1 cellular context compared by ENCODE assay signal in genomic region chr7:25862254-25862992, GRCh38.
TF ChIP-seq lines count a peak whose summit lies in the region.

No MANE protein-coding gene starts in this region.

TF ChIP-seq in HEK293, 187 proteins besides CTCF, POLR2A, EP300 and RAD21 (continued from another document):
- TF ChIP-seq TSHZ1 (tag by site-specific recombination; IDR thresholded peaks at IDR 0.05; ENCODE audit: borderline replicate concordance) (no peak), ZFHX2 (tag by site-specific recombination; conservative IDR thresholded peaks at IDR 0.05) (peak; percentile 91), PATZ1 (tag by site-specific recombination; IDR thresholded peaks at IDR 0.05) (peak; percentile 45; the same call in 1 of the 2 replicates), GLIS1 (tag by site-specific recombination; IDR thresholded peaks at IDR 0.05) (peak; percentile 85), ZSCAN16 (tag by site-specific recombination; IDR thresholded peaks at IDR 0.05) (no peak), ZBTB20 (tag by site-specific recombination; IDR thresholded peaks at IDR 0.05) (no peak), ZNF530 (tag by site-specific recombination; IDR thresholded peaks at IDR 0.05; ENCODE audit: low read depth) (no peak), ZNF335 (tag by site-specific recombination; conservative IDR thresholded peaks at IDR 0.05) (no peak; the same call in 1 of the 2 replicates), ZNF521 (tag by site-specific recombination; IDR thresholded peaks at IDR 0.05) (no peak), ZNF629 (tag by site-specific recombination; IDR thresholded peaks at IDR 0.05) (peak; percentile 91), EGR2 (tag by site-specific recombination; IDR thresholded peaks at IDR 0.05; ENCODE audit: low read depth) (peak; percentile 91), SP7 (tag by site-specific recombination; IDR thresholded peaks at IDR 0.05) (0 out of 2 replicates have a peak, but pooled peaks have one; percentile 11), GLI2 (tag by site-specific recombination; IDR thresholded peaks at IDR 0.05; ENCODE audit: borderline replicate concordance, low read depth) (no peak), ZNF140 (tag by site-specific recombination; IDR thresholded peaks at IDR 0.05) (no peak), ZNF114 (tag by site-specific recombination; IDR thresholded peaks at IDR 0.05) (no peak), BCL6B (tag by site-specific recombination; IDR thresholded peaks at IDR 0.05) (no peak), ZNF223 (tag by site-specific recombination; IDR thresholded peaks at IDR 0.05) (no peak), ZNF426 (tag by site-specific recombination; IDR thresholded peaks at IDR 0.05) (no peak), ZNF394 (tag by site-specific recombination; IDR thresholded peaks at IDR 0.05; ENCODE audit: borderline replicate concordance) (no peak), ZNF777 (tag by site-specific recombination; IDR thresholded peaks at IDR 0.05; ENCODE audit: borderline replicate concordance) (no peak), KLF7 (tag by site-specific recombination; IDR thresholded peaks at IDR 0.05; ENCODE audit: borderline replicate concordance) (no peak), MEIS1 (CRISPR knock-in tag; IDR thresholded peaks at IDR 0.05; ENCODE audit: borderline replicate concordance) (no peak), ZNF157 (tag by site-specific recombination; IDR thresholded peaks at IDR 0.05) (no peak), ZNF366 (tag by site-specific recombination; conservative IDR thresholded peaks at IDR 0.05) (no peak), ZNF791 (tag by site-specific recombination; IDR thresholded peaks at IDR 0.05) (no peak), ZBTB26 (tag by site-specific recombination; optimal IDR thresholded peaks at IDR 0.05) (peak; percentile 40), ZNF664 (tag by site-specific recombination; IDR thresholded peaks at IDR 0.05) (no peak), SCRT1 (tag by site-specific recombination; IDR thresholded peaks at IDR 0.05; ENCODE audit: borderline replicate concordance) (no peak), KLF8 (tag by site-specific recombination; IDR thresholded peaks at IDR 0.05) (peak; percentile 71), MYNN (tag by site-specific recombination; IDR thresholded peaks at IDR 0.05; ENCODE audit: borderline replicate concordance) (no peak), ZNF510 (tag by site-specific recombination; IDR thresholded peaks at IDR 0.05; ENCODE audit: insufficient replicate concordance) (no peak)
- TF ChIP-seq, protein P1, sequence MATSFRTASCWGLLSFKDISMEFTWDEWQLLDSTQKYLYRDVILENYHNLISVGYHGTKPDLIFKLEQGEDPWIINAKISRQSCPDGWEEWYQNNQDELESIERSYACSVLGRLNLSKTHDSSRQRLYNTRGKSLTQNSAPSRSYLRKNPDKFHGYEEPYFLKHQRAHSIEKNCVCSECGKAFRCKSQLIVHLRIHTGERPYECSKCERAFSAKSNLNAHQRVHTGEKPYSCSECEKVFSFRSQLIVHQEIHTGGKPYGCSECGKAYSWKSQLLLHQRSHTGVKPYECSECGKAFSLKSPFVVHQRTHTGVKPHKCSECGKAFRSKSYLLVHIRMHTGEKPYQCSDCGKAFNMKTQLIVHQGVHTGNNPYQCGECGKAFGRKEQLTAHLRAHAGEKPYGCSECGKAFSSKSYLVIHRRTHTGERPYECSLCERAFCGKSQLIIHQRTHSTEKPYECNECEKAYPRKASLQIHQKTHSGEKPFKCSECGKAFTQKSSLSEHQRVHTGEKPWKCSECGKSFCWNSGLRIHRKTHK (tag by site-specific recombination; IDR thresholded peaks at IDR 0.05), result no peak
- TF ChIP-seq, protein P2, sequence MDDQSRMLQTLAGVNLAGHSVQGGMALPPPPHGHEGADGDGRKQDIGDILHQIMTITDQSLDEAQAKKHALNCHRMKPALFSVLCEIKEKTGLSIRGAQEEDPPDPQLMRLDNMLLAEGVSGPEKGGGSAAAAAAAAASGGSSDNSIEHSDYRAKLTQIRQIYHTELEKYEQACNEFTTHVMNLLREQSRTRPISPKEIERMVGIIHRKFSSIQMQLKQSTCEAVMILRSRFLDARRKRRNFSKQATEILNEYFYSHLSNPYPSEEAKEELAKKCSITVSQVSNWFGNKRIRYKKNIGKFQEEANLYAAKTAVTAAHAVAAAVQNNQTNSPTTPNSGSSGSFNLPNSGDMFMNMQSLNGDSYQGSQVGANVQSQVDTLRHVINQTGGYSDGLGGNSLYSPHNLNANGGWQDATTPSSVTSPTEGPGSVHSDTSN (CRISPR knock-in tag; IDR thresholded peaks at IDR 0.05), result no peak
- TF ChIP-seq, protein P3, sequence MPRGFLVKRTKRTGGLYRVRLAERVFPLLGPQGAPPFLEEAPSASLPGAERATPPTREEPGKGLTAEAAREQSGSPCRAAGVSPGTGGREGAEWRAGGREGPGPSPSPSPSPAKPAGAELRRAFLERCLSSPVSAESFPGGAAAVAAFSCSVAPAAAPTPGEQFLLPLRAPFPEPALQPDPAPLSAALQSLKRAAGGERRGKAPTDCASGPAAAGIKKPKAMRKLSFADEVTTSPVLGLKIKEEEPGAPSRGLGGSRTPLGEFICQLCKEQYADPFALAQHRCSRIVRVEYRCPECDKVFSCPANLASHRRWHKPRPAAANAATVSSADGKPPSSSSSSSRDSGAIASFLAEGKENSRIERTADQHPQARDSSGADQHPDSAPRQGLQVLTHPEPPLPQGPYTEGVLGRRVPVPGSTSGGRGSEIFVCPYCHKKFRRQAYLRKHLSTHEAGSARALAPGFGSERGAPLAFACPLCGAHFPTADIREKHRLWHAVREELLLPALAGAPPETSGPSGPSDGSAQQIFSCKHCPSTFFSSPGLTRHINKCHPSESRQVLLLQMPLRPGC (tag by site-specific recombination; IDR thresholded peaks at IDR 0.05), result no peak
